Comparison of ENCODE assay signal across 1 cellular context in the genomic region with DNA sequence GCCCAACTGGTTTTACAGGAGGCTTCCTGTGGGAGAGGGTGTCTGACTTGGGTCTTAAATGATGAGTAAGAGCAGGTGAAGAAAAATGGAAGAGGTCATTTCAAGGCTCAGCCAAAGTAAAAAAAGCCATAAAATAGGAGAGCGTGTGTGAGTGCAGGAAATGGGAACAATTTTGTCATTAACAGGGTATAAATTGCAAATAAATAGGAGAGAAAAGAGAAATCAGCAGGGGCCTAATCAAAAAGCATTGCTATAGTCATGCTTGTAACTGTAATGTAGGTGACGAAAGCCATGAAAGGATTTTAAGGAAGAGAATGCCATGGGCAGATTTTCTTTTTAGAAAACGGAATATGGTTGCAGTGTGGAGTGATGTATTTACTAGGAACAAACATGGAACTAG.
TF ChIP-seq lines count a peak whose summit lies in the region.

No MANE protein-coding gene starts in this region.

TF ChIP-seq in WTC11, 78 proteins besides CTCF, POLR2A, EP300 and RAD21 (continued from another document):
- TF ChIP-seq, protein P1, sequence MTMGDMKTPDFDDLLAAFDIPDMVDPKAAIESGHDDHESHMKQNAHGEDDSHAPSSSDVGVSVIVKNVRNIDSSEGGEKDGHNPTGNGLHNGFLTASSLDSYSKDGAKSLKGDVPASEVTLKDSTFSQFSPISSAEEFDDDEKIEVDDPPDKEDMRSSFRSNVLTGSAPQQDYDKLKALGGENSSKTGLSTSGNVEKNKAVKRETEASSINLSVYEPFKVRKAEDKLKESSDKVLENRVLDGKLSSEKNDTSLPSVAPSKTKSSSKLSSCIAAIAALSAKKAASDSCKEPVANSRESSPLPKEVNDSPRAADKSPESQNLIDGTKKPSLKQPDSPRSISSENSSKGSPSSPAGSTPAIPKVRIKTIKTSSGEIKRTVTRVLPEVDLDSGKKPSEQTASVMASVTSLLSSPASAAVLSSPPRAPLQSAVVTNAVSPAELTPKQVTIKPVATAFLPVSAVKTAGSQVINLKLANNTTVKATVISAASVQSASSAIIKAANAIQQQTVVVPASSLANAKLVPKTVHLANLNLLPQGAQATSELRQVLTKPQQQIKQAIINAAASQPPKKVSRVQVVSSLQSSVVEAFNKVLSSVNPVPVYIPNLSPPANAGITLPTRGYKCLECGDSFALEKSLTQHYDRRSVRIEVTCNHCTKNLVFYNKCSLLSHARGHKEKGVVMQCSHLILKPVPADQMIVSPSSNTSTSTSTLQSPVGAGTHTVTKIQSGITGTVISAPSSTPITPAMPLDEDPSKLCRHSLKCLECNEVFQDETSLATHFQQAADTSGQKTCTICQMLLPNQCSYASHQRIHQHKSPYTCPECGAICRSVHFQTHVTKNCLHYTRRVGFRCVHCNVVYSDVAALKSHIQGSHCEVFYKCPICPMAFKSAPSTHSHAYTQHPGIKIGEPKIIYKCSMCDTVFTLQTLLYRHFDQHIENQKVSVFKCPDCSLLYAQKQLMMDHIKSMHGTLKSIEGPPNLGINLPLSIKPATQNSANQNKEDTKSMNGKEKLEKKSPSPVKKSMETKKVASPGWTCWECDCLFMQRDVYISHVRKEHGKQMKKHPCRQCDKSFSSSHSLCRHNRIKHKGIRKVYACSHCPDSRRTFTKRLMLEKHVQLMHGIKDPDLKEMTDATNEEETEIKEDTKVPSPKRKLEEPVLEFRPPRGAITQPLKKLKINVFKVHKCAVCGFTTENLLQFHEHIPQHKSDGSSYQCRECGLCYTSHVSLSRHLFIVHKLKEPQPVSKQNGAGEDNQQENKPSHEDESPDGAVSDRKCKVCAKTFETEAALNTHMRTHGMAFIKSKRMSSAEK (CRISPR knock-in tag; IDR thresholded peaks at IDR 0.05; ENCODE audit: borderline replicate concordance): no peak
